In the genomic region with DNA sequence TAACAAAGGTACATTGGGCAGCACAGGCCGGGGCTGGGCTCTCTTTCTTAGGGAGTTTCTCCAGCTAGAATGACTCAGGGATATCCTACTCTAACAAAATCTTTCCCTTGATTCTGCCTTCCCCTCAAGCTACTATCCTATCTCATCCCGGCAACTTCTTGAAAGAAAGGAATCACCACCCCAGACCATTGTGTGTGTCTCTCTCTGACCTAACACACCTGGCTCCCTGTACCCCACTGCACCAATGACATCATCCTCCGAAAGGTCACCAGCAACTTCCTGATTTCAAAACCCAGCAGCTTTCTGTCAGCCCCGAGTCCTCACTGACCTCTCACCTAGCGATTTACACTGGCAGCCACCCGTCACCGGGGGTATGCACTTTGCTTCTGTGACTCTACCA, we compare ENCODE assay signal across 1 cellular context.
TF ChIP-seq lines count a peak whose summit lies in the region.

No MANE protein-coding gene starts in this region.

TF ChIP-seq in HepG2, 621 proteins besides CTCF, POLR2A, EP300 and RAD21 (continued from another document and continues in another):
- TF ChIP-seq, protein P1, sequence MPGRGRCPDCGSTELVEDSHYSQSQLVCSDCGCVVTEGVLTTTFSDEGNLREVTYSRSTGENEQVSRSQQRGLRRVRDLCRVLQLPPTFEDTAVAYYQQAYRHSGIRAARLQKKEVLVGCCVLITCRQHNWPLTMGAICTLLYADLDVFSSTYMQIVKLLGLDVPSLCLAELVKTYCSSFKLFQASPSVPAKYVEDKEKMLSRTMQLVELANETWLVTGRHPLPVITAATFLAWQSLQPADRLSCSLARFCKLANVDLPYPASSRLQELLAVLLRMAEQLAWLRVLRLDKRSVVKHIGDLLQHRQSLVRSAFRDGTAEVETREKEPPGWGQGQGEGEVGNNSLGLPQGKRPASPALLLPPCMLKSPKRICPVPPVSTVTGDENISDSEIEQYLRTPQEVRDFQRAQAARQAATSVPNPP (CRISPR knock-in tag; IDR thresholded peaks at IDR 0.05) = no peak
- TF ChIP-seq ZNF577 (CRISPR knock-in tag; IDR thresholded peaks at IDR 0.05; ENCODE audit: borderline replicate concordance, low read depth) = no peak
- TF ChIP-seq, protein P2, sequence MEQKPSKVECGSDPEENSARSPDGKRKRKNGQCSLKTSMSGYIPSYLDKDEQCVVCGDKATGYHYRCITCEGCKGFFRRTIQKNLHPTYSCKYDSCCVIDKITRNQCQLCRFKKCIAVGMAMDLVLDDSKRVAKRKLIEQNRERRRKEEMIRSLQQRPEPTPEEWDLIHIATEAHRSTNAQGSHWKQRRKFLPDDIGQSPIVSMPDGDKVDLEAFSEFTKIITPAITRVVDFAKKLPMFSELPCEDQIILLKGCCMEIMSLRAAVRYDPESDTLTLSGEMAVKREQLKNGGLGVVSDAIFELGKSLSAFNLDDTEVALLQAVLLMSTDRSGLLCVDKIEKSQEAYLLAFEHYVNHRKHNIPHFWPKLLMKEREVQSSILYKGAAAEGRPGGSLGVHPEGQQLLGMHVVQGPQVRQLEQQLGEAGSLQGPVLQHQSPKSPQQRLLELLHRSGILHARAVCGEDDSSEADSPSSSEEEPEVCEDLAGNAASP (CRISPR knock-in tag; IDR thresholded peaks at IDR 0.05; ENCODE audit: borderline replicate concordance) = peak; percentile 78; the same call in 1 of the 2 replicates
- TF ChIP-seq ZNF543 (CRISPR knock-in tag; IDR thresholded peaks at IDR 0.05) = no peak
- TF ChIP-seq ZNF616 (CRISPR knock-in tag; IDR thresholded peaks at IDR 0.05; ENCODE audit: low read depth) = no peak
- TF ChIP-seq ZNF550 (CRISPR knock-in tag; IDR thresholded peaks at IDR 0.05; ENCODE audit: borderline replicate concordance) = no peak
- no peak for TF ChIP-seq CHCHD3 (CRISPR knock-in tag; IDR thresholded peaks at IDR 0.05)
- peak; percentile 63 for TF ChIP-seq HNF4A (CRISPR knock-in tag; IDR thresholded peaks at IDR 0.05)
- TF ChIP-seq BCL6 (CRISPR knock-in tag; IDR thresholded peaks at IDR 0.05) = no peak
- no peak for TF ChIP-seq ZNF235 (CRISPR knock-in tag; IDR thresholded peaks at IDR 0.05; ENCODE audit: borderline replicate concordance)
- 0 out of 2 replicates have a peak, but pooled peaks have one; percentile 47 for TF ChIP-seq ZKSCAN5 (CRISPR knock-in tag; IDR thresholded peaks at IDR 0.05)
- TF ChIP-seq, protein P3, sequence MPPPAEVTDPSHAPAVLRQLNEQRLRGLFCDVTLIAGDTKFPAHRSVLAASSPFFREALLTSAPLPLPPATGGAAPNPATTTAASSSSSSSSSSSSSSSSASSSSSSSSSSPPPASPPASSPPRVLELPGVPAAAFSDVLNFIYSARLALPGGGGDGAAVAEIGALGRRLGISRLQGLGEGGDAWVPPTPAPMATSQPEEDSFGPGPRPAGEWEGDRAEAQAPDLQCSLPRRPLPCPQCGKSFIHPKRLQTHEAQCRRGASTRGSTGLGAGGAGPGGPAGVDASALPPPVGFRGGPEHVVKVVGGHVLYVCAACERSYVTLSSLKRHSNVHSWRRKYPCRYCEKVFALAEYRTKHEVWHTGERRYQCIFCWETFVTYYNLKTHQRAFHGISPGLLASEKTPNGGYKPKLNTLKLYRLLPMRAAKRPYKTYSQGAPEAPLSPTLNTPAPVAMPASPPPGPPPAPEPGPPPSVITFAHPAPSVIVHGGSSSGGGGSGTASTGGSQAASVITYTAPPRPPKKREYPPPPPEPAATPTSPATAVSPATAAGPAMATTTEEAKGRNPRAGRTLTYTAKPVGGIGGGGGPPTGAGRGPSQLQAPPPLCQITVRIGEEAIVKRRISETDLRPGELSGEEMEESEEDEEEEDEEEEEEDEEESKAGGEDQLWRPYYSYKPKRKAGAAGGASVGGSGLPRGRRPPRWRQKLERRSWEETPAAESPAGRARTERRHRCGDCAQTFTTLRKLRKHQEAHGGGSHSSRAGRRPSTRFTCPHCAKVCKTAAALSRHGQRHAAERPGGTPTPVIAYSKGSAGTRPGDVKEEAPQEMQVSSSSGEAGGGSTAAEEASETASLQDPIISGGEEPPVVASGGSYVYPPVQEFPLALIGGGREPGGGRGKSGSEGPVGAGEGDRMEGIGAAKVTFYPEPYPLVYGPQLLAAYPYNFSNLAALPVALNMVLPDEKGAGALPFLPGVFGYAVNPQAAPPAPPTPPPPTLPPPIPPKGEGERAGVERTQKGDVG (CRISPR knock-in tag; IDR thresholded peaks at IDR 0.05; ENCODE audit: borderline replicate concordance) = 0 out of 2 replicates have a peak, but pooled peaks have one; percentile 33
- TF ChIP-seq, protein P4, sequence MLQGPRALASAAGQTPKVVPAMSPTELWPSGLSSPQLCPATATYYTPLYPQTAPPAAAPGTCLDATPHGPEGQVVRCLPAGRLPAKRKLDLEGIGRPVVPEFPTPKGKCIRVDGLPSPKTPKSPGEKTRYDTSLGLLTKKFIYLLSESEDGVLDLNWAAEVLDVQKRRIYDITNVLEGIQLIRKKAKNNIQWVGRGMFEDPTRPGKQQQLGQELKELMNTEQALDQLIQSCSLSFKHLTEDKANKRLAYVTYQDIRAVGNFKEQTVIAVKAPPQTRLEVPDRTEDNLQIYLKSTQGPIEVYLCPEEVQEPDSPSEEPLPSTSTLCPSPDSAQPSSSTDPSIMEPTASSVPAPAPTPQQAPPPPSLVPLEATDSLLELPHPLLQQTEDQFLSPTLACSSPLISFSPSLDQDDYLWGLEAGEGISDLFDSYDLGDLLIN (CRISPR knock-in tag; IDR thresholded peaks at IDR 0.05; ENCODE audit: borderline replicate concordance) = no peak
- TF ChIP-seq, protein P5, sequence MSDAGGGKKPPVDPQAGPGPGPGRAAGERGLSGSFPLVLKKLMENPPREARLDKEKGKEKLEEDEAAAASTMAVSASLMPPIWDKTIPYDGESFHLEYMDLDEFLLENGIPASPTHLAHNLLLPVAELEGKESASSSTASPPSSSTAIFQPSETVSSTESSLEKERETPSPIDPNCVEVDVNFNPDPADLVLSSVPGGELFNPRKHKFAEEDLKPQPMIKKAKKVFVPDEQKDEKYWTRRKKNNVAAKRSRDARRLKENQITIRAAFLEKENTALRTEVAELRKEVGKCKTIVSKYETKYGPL (CRISPR knock-in tag; IDR thresholded peaks at IDR 0.05) = no peak
- TF ChIP-seq PRPF4 (IDR thresholded peaks at IDR 0.05; ENCODE audit: low read depth, low read length, poor library complexity, severe bottlenecking) = no peak
- TF ChIP-seq BRD4 (CRISPR knock-in tag; IDR thresholded peaks at IDR 0.05) = no peak
- TF ChIP-seq, protein P6, sequence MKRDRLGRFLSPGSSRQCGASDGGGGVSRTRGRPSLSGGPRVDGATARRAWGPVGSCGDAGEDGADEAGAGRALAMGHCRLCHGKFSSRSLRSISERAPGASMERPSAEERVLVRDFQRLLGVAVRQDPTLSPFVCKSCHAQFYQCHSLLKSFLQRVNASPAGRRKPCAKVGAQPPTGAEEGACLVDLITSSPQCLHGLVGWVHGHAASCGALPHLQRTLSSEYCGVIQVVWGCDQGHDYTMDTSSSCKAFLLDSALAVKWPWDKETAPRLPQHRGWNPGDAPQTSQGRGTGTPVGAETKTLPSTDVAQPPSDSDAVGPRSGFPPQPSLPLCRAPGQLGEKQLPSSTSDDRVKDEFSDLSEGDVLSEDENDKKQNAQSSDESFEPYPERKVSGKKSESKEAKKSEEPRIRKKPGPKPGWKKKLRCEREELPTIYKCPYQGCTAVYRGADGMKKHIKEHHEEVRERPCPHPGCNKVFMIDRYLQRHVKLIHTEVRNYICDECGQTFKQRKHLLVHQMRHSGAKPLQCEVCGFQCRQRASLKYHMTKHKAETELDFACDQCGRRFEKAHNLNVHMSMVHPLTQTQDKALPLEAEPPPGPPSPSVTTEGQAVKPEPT (CRISPR knock-in tag; IDR thresholded peaks at IDR 0.05; ENCODE audit: low read depth) = no peak
- TF ChIP-seq GPN1 (CRISPR knock-in tag; IDR thresholded peaks at IDR 0.05; ENCODE audit: borderline replicate concordance) = no peak
- TF ChIP-seq POLR2AphosphoS2 (IDR thresholded peaks at IDR 0.05; ENCODE audit: low read depth, low read length) = no peak
- TF ChIP-seq, protein P7, sequence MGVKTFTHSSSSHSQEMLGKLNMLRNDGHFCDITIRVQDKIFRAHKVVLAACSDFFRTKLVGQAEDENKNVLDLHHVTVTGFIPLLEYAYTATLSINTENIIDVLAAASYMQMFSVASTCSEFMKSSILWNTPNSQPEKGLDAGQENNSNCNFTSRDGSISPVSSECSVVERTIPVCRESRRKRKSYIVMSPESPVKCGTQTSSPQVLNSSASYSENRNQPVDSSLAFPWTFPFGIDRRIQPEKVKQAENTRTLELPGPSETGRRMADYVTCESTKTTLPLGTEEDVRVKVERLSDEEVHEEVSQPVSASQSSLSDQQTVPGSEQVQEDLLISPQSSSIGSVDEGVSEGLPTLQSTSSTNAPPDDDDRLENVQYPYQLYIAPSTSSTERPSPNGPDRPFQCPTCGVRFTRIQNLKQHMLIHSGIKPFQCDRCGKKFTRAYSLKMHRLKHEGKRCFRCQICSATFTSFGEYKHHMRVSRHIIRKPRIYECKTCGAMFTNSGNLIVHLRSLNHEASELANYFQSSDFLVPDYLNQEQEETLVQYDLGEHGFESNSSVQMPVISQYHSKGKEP (CRISPR knock-in tag; IDR thresholded peaks at IDR 0.05) = no peak
- TF ChIP-seq, protein P8, sequence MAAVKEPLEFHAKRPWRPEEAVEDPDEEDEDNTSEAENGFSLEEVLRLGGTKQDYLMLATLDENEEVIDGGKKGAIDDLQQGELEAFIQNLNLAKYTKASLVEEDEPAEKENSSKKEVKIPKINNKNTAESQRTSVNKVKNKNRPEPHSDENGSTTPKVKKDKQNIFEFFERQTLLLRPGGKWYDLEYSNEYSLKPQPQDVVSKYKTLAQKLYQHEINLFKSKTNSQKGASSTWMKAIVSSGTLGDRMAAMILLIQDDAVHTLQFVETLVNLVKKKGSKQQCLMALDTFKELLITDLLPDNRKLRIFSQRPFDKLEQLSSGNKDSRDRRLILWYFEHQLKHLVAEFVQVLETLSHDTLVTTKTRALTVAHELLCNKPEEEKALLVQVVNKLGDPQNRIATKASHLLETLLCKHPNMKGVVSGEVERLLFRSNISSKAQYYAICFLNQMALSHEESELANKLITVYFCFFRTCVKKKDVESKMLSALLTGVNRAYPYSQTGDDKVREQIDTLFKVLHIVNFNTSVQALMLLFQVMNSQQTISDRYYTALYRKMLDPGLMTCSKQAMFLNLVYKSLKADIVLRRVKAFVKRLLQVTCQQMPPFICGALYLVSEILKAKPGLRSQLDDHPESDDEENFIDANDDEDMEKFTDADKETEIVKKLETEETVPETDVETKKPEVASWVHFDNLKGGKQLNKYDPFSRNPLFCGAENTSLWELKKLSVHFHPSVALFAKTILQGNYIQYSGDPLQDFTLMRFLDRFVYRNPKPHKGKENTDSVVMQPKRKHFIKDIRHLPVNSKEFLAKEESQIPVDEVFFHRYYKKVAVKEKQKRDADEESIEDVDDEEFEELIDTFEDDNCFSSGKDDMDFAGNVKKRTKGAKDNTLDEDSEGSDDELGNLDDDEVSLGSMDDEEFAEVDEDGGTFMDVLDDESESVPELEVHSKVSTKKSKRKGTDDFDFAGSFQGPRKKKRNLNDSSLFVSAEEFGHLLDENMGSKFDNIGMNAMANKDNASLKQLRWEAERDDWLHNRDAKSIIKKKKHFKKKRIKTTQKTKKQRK (IDR thresholded peaks at IDR 0.05; ENCODE audit: low read length) = no peak
- no peak for TF ChIP-seq MAFK (conservative IDR thresholded peaks at IDR 0.05 in 1 of 2, IDR thresholded peaks at IDR 0.05 in 1 of 2; ENCODE audit: low read length in 2 of 2)
- no peak for TF ChIP-seq FOXK2 (IDR thresholded peaks at IDR 0.05)
- no peak for TF ChIP-seq NFIC (IDR thresholded peaks at IDR 0.05; ENCODE audit: low read length)
- TF ChIP-seq, protein P9, sequence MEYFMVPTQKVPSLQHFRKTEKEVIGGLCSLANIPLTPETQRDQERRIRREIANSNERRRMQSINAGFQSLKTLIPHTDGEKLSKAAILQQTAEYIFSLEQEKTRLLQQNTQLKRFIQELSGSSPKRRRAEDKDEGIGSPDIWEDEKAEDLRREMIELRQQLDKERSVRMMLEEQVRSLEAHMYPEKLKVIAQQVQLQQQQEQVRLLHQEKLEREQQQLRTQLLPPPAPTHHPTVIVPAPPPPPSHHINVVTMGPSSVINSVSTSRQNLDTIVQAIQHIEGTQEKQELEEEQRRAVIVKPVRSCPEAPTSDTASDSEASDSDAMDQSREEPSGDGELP (IDR thresholded peaks at IDR 0.05; ENCODE audit: borderline replicate concordance, low read depth) = no peak; the same call in 1 of the 2 replicates
- TF ChIP-seq, protein P10, sequence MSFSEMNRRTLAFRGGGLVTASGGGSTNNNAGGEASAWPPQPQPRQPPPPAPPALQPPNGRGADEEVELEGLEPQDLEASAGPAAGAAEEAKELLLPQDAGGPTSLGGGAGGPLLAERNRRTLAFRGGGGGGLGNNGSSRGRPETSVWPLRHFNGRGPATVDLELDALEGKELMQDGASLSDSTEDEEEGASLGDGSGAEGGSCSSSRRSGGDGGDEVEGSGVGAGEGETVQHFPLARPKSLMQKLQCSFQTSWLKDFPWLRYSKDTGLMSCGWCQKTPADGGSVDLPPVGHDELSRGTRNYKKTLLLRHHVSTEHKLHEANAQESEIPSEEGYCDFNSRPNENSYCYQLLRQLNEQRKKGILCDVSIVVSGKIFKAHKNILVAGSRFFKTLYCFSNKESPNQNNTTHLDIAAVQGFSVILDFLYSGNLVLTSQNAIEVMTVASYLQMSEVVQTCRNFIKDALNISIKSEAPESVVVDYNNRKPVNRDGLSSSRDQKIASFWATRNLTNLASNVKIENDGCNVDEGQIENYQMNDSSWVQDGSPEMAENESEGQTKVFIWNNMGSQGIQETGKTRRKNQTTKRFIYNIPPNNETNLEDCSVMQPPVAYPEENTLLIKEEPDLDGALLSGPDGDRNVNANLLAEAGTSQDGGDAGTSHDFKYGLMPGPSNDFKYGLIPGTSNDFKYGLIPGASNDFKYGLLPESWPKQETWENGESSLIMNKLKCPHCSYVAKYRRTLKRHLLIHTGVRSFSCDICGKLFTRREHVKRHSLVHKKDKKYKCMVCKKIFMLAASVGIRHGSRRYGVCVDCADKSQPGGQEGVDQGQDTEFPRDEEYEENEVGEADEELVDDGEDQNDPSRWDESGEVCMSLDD (CRISPR knock-in tag; IDR thresholded peaks at IDR 0.05; ENCODE audit: borderline replicate concordance) = peak; percentile 37; the same call in 1 of the 2 replicates
- TF ChIP-seq ATF7-NPFF (CRISPR knock-in tag; IDR thresholded peaks at IDR 0.05; ENCODE audit: low read depth) = no peak
- TF ChIP-seq, protein P11, sequence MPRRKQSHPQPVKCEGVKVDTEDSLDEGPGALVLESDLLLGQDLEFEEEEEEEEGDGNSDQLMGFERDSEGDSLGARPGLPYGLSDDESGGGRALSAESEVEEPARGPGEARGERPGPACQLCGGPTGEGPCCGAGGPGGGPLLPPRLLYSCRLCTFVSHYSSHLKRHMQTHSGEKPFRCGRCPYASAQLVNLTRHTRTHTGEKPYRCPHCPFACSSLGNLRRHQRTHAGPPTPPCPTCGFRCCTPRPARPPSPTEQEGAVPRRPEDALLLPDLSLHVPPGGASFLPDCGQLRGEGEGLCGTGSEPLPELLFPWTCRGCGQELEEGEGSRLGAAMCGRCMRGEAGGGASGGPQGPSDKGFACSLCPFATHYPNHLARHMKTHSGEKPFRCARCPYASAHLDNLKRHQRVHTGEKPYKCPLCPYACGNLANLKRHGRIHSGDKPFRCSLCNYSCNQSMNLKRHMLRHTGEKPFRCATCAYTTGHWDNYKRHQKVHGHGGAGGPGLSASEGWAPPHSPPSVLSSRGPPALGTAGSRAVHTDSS (CRISPR knock-in tag; conservative IDR thresholded peaks at IDR 0.05) = no peak
- TF ChIP-seq, protein P12, sequence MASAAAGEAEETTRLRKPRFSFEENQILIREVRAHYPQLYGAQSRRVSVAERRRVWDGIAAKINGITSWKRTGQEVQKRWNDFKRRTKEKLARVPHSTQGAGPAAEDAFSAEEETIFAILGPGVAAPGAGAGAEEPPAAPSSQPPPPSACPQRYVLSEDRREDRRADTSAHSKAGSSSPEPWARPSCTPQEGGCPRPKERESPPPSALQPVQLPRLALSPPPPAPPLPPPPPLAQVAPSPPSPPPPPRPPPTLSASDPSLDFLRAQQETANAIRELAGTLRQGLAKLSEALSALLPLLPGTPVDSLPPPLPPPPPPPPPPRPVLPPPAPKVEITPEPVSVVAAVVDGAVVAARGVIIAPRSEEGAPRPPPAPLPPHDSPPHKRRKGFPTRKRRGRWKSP (CRISPR knock-in tag; IDR thresholded peaks at IDR 0.05) = no peak
